Comparison of ENCODE assay signal across 17 cellular contexts in the genomic region with DNA sequence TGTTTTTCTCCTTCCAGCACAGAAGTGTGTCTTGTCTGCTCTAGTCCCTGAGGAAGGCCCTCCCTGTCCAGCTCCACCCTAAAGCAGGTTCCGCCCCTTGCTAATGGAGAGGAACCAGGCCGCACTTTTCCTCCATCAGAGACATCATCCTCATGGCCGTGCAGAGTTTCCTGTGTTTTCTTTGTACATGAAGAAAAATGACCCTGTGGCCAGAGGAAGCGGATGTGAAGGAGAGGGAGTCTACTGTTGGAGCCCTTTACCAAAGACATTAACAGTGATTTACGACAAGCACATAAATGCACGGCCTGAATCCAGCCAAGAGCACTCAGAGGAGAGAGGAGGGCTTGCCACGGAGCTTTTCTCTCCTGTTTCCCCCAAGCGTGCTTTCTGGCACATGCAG.
DNase-seq lines count a peak whose midpoint lies in the region; ATAC-seq, FAIRE-seq and TF ChIP-seq lines count a peak whose summit lies in the region.
"Had no signal": no experiment of that assay in that cellular context is flagged by ENCODE, and none has a peak within 500 bp of the region (broad histone marks: within the 10 kb centered on the region; RNA-seq: fewer than 3 reads in every experiment).

No MANE protein-coding gene starts in this region.

- intact Hi-C loops in psoas muscle (cut with DNase I) = loop anchor here in 1 of 2 donors (5.0 kb wide), 1 partner anchor 114 kb away; no protein-coding TSS in a partner anchor

- TF ChIP-seq POLR2A in gastroesophageal sphincter (IDR thresholded peaks at IDR 0.05) = no peak

- H3K4me3 ChIP-seq in gastroesophageal sphincter (no peak overlapping the region), psoas muscle (no peak overlapping the region), small intestine (ENCODE audit: low read depth in 1 of 2, low read length in 2 of 2) (no peak overlapping the region)
- H3K4me3 ChIP-seq: GM23248 had no signal

- H3K27ac ChIP-seq in gastroesophageal sphincter (peak overlapping the region in 3 of 4 donors; percentile 1 to 41 (median 38)), psoas muscle (peak overlapping the region; percentile 46), small intestine (ENCODE audit: low read depth in 1 of 2, low read length in 1 of 2) (no peak overlapping the region)
- H3K27ac ChIP-seq: GM23248, KMS-11 had no signal

- FAIRE-seq in small intestine (lab: Jason Lieb, UNC) = no peak
- FAIRE-seq in D721Med (lab: Jason Lieb, UNC) = no peak
- FAIRE-seq: GM12891 had no signal

- H3K36me3 ChIP-seq in gastroesophageal sphincter = peaks cover 0 to 59% of the 10 kb centered on the region in 2 donors
- peaks cover 0 to 9% of the 10 kb centered on the region in 2 donors for H3K36me3 ChIP-seq in psoas muscle (ENCODE audit: insufficient read depth in 1 of 2, low read depth in 1 of 2)
- no peaks in the 10 kb centered on the region for H3K36me3 ChIP-seq in small intestine (ENCODE audit: control insufficient read depth in 2 of 2, insufficient read depth in 2 of 2, low read length in 2 of 2)

- H3K4me1 ChIP-seq in gastroesophageal sphincter (peaks cover 0 to 46% (median 0%) of the 10 kb centered on the region in 3 donors), psoas muscle (peaks cover 29% of the 10 kb centered on the region), small intestine (ENCODE audit: control insufficient read depth in 2 of 2, insufficient read depth in 1 of 2, low read depth in 1 of 2, low read length in 1 of 2) (peaks cover 0 to 2% of the 10 kb centered on the region in 2 donors)

- no peak for TF ChIP-seq EP300 in gastroesophageal sphincter (IDR thresholded peaks at IDR 0.05)

- ATAC-seq in gastroesophageal sphincter (peak; percentile 22), psoas muscle (no peak)

- H3K9me3 ChIP-seq in gastroesophageal sphincter = no peaks in the 10 kb centered on the region
- H3K9me3 ChIP-seq in psoas muscle = no peaks in the 10 kb centered on the region
- no peaks in the 10 kb centered on the region for H3K9me3 ChIP-seq in small intestine (ENCODE audit: control insufficient read depth, low read depth)

- TF ChIP-seq CTCF in gastroesophageal sphincter (IDR thresholded peaks at IDR 0.05) (no peak), psoas muscle (IDR thresholded peaks at IDR 0.05) (no peak), D721Med (IDR thresholded peaks at IDR 0.05; ENCODE audit: insufficient read depth, missing control alignments) (no peak)

- WGBS in gastroesophageal sphincter (ENCODE audit: low coverage in 1 of 2), 2 donors = 55 to 56% methylated on average over 4 to 8 of the region's 8 CpGs
- whole genome bisulfite sequencing in psoas muscle, 3 donors = 57 to 60% (median 58%) methylated on average over 8 of the region's 8 CpGs
- 70 to 88% (median 83%) methylated on average over 8 of the region's 8 CpGs for WGBS in small intestine, 3 donors

- H3K27me3 ChIP-seq in gastroesophageal sphincter = no peaks in the 10 kb centered on the region
- H3K27me3 ChIP-seq in psoas muscle (ENCODE audit: insufficient read depth in 3 of 3, low read length in 2 of 3) = no peaks in the 10 kb centered on the region
- H3K27me3 ChIP-seq in small intestine (ENCODE audit: control insufficient read depth in 2 of 2, insufficient read depth in 2 of 2, low read length in 2 of 2) = no peaks in the 10 kb centered on the region

- peak; percentile 39 for DNase-seq in ELF-1 (ENCODE audit: low read depth, low spot score)
- peak; percentile 60 for DNase-seq in NCI-H69 (lab: John Stamatoyannopoulos, UW)
- DNase-seq in psoas muscle = no peak
- no peak for DNase-seq in stimulated activated CD4-positive, alpha-beta T cell treated with anti-CD3 and anti-CD28 coated beads, Interleukin-12 subunit alpha, Interleukin-12 subunit beta, amount 100 ng/mL, for 4 hours
- DNase-seq in small intestine = no peak
- DNase-seq in D721Med (ENCODE audit: insufficient read length, low spot score) = no peak
- DNase-seq: activated CD4-positive, CD25-positive, alpha-beta regulatory T cell; activated T-cell treated with anti-CD3 and anti-CD28 coated beads for 4 hours; C1 segment of cervical spinal cord; EL; GM23248; NCI-H2029 treated with DMSO at 0.1 percent for 48 hours; stimulated activated CD4-positive, alpha-beta T cell treated with anti-CD3 and anti-CD28 coated beads, Interleukin-4, amount 100 ng/mL, for 4 hours; stimulated activated naive CD4-positive, alpha-beta T cell had no signal

Comparison
In these comparisons a context has a peak if more than half of its experiments do, and no peak if none do; other contexts are left out.
1. DNase-seq: peak in ELF-1 (single experiment) and NCI-H69 (single experiment); none in psoas muscle (0 of 2), stimulated activated CD4-positive, alpha-beta T cell treated with anti-CD3 and anti-CD28 coated beads, Interleukin-12 subunit alpha, Interleukin-12 subunit beta, amount 100 ng/mL, for 4 hours (single experiment), small intestine (single experiment) and D721Med (single experiment).
2. H3K27ac ChIP-seq: peak in gastroesophageal sphincter (3 of 4) and psoas muscle (single experiment); none in small intestine (0 of 2).